In the genomic region with DNA sequence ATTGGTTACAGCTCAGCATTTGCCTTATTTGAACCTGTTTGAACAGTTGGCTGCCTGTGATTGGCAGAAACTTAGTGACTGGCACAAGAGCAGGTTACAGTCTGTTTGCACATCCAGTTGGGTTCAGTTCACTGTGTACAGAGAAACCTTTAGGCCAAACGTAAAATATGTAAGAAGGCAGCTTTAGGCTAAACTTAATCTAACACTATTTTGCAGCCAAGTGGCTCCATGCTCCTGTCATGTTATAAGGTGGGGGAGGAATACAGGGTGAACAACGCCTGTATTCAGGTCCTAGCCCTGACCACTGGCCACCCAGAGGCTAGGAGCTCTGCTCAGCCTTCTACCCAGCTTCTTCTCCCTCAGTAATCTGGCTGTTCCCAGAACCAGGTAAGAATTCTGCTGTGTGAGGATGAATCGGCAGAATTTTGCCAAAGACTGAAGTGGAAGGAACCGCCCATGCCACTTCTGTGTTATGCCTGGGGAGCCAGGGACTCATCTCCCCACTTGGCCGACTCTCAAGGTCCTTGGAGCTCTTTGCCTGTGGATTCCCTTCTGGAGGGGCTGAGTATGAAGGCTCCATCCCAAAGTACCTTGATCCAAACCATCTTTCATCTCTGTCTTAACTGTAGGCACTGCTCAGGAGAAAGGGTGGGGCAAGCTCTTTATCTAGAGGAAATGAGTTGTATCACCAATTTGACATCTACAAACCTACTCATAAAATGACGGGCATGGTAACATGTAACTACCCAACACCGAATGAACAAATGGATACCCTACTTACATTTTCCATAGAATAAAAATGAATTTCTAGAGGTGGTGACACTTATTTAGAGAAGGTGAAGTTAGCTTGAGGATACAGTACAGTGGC, we compare ENCODE assay signal across 1 cellular context.
TF ChIP-seq lines count a peak whose summit lies in the region.

No MANE protein-coding gene starts in this region.

TF ChIP-seq in K562, 482 proteins besides CTCF, POLR2A, EP300 and RAD21 (continued from another document and continues in another):
- TF ChIP-seq NR2C1 (IDR thresholded peaks at IDR 0.05), result no peak
- no peak for TF ChIP-seq NR2C1 (tag; IDR thresholded peaks at IDR 0.05)
- TF ChIP-seq TCF3 (CRISPR knock-in tag; IDR thresholded peaks at IDR 0.05), result no peak; the same call in none of the 2 replicates
- no peak for TF ChIP-seq ZNF146 (CRISPR knock-in tag; IDR thresholded peaks at IDR 0.05; ENCODE audit: unreplicated experiment)
- no peak for TF ChIP-seq KDM2B (CRISPR knock-in tag; IDR thresholded peaks at IDR 0.05)
- TF ChIP-seq ZEB2 (IDR thresholded peaks at IDR 0.05), result peak; percentile 93
- TF ChIP-seq FOSL1 (tag; conservative IDR thresholded peaks at IDR 0.05), result no peak; the same call in 1 of the 2 replicates
- no peak for TF ChIP-seq U2AF1 (optimal IDR thresholded peaks at IDR 0.05; ENCODE audit: low read depth, low read length)
- TF ChIP-seq OTX1 (CRISPR knock-in tag; IDR thresholded peaks at IDR 0.05), result peak; percentile 36; the same call in 1 of the 2 replicates
- peak; percentile 83; the same call in 1 of the 2 replicates for TF ChIP-seq BACH1 (tag; IDR thresholded peaks at IDR 0.05)
- TF ChIP-seq CEBPG (CRISPR knock-in tag; IDR thresholded peaks at IDR 0.05), result no peak
- 0 out of 4 replicates have a peak, but pooled peaks of 1 of the 2 experiments have one; percentile 1 for TF ChIP-seq CEBPG (tag; conservative IDR thresholded peaks at IDR 0.05 in 1 of 2, IDR thresholded peaks at IDR 0.05 in 1 of 2)
- TF ChIP-seq, protein P1, sequence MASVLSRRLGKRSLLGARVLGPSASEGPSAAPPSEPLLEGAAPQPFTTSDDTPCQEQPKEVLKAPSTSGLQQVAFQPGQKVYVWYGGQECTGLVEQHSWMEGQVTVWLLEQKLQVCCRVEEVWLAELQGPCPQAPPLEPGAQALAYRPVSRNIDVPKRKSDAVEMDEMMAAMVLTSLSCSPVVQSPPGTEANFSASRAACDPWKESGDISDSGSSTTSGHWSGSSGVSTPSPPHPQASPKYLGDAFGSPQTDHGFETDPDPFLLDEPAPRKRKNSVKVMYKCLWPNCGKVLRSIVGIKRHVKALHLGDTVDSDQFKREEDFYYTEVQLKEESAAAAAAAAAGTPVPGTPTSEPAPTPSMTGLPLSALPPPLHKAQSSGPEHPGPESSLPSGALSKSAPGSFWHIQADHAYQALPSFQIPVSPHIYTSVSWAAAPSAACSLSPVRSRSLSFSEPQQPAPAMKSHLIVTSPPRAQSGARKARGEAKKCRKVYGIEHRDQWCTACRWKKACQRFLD (CRISPR knock-in tag; IDR thresholded peaks at IDR 0.05), result peak; percentile 18; the same call in 1 of the 2 replicates
- TF ChIP-seq HNRNPUL1 (IDR thresholded peaks at IDR 0.05; ENCODE audit: low read length), result 0 out of 2 replicates have a peak, but pooled peaks have one; percentile 69
- TF ChIP-seq LCOR (CRISPR knock-in tag; IDR thresholded peaks at IDR 0.05), result 0 out of 2 replicates have a peak, but pooled peaks have one; percentile 17
- TF ChIP-seq CHD4 (IDR thresholded peaks at IDR 0.05; ENCODE audit: insufficient read depth, insufficient replicate concordance, low read depth, low read length, poor library complexity, severe bottlenecking), result peak; percentile 55
- TF ChIP-seq PTRF (tag; IDR thresholded peaks at IDR 0.05), result no peak
- no peak for TF ChIP-seq HNRNPH1 (optimal IDR thresholded peaks at IDR 0.05; ENCODE audit: low read depth, low read length)
- TF ChIP-seq, protein P2, sequence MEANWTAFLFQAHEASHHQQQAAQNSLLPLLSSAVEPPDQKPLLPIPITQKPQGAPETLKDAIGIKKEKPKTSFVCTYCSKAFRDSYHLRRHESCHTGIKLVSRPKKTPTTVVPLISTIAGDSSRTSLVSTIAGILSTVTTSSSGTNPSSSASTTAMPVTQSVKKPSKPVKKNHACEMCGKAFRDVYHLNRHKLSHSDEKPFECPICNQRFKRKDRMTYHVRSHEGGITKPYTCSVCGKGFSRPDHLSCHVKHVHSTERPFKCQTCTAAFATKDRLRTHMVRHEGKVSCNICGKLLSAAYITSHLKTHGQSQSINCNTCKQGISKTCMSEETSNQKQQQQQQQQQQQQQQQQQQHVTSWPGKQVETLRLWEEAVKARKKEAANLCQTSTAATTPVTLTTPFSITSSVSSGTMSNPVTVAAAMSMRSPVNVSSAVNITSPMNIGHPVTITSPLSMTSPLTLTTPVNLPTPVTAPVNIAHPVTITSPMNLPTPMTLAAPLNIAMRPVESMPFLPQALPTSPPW (CRISPR knock-in tag; IDR thresholded peaks at IDR 0.05), result peak; percentile 34; the same call in 1 of the 2 replicates
- no peak for TF ChIP-seq DACH1 (IDR thresholded peaks at IDR 0.05; ENCODE audit: partially characterized antibody)
- no peak for TF ChIP-seq ATF1 (CRISPR knock-in tag; IDR thresholded peaks at IDR 0.05)
- TF ChIP-seq ATF1 (tag; IDR thresholded peaks at IDR 0.05), result peak; percentile 55
- TF ChIP-seq, protein P3, sequence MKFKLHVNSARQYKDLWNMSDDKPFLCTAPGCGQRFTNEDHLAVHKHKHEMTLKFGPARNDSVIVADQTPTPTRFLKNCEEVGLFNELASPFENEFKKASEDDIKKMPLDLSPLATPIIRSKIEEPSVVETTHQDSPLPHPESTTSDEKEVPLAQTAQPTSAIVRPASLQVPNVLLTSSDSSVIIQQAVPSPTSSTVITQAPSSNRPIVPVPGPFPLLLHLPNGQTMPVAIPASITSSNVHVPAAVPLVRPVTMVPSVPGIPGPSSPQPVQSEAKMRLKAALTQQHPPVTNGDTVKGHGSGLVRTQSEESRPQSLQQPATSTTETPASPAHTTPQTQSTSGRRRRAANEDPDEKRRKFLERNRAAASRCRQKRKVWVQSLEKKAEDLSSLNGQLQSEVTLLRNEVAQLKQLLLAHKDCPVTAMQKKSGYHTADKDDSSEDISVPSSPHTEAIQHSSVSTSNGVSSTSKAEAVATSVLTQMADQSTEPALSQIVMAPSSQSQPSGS (CRISPR knock-in tag; IDR thresholded peaks at IDR 0.05), result no peak
- TF ChIP-seq ZNF217 (CRISPR knock-in tag; IDR thresholded peaks at IDR 0.05), result no peak
- TF ChIP-seq, protein P4, sequence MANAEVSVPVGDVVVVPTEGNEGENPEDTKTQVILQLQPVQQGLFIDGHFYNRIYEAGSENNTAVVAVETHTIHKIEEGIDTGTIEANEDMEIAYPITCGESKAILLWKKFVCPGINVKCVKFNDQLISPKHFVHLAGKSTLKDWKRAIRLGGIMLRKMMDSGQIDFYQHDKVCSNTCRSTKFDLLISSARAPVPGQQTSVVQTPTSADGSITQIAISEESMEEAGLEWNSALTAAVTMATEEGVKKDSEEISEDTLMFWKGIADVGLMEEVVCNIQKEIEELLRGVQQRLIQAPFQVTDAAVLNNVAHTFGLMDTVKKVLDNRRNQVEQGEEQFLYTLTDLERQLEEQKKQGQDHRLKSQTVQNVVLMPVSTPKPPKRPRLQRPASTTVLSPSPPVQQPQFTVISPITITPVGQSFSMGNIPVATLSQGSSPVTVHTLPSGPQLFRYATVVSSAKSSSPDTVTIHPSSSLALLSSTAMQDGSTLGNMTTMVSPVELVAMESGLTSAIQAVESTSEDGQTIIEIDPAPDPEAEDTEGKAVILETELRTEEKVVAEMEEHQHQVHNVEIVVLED (CRISPR knock-in tag; IDR thresholded peaks at IDR 0.05), result no peak
- TF ChIP-seq ARNT (IDR thresholded peaks at IDR 0.05), result 0 out of 4 replicates have a peak, but pooled peaks of 1 of the 2 experiments have one; percentile 32
- peak; percentile 88; the same call in 1 of the 2 replicates for TF ChIP-seq HDAC2 (IDR thresholded peaks at IDR 0.05)
- no peak for TF ChIP-seq MITF (IDR thresholded peaks at IDR 0.05)
- no peak for TF ChIP-seq ZNF282 (CRISPR knock-in tag; IDR thresholded peaks at IDR 0.05)
- TF ChIP-seq, protein P5, sequence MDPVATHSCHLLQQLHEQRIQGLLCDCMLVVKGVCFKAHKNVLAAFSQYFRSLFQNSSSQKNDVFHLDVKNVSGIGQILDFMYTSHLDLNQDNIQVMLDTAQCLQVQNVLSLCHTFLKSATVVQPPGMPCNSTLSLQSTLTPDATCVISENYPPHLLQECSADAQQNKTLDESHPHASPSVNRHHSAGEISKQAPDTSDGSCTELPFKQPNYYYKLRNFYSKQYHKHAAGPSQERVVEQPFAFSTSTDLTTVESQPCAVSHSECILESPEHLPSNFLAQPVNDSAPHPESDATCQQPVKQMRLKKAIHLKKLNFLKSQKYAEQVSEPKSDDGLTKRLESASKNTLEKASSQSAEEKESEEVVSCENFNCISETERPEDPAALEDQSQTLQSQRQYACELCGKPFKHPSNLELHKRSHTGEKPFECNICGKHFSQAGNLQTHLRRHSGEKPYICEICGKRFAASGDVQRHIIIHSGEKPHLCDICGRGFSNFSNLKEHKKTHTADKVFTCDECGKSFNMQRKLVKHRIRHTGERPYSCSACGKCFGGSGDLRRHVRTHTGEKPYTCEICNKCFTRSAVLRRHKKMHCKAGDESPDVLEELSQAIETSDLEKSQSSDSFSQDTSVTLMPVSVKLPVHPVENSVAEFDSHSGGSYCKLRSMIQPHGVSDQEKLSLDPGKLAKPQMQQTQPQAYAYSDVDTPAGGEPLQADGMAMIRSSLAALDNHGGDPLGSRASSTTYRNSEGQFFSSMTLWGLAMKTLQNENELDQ (CRISPR knock-in tag; IDR thresholded peaks at IDR 0.05; ENCODE audit: borderline replicate concordance), result no peak
- TF ChIP-seq POLR2G (IDR thresholded peaks at IDR 0.05; ENCODE audit: low read depth, low read length), result 0 out of 2 replicates have a peak, but pooled peaks have one; percentile 19
- TF ChIP-seq POLR2AphosphoS5 (IDR thresholded peaks at IDR 0.05; ENCODE audit: control insufficient read depth, insufficient read depth, low read depth, low read length), result 0 out of 2 replicates have a peak, but pooled peaks have one; percentile 29
- peak; percentile 4 for TF ChIP-seq JUND (IDR thresholded peaks at IDR 0.05; ENCODE audit: borderline replicate concordance, low read depth, low read length)
- TF ChIP-seq JUND (tag; IDR thresholded peaks at IDR 0.05; ENCODE audit: borderline replicate concordance, low read depth, low read length), result no peak; the same call in 1 of the 3 replicates
- TF ChIP-seq RBM39 (optimal IDR thresholded peaks at IDR 0.05; ENCODE audit: low read depth, low read length), result no peak
- TF ChIP-seq DEAF1 (CRISPR knock-in tag; IDR thresholded peaks at IDR 0.05), result peak; percentile 26; the same call in 1 of the 2 replicates
- TF ChIP-seq PHF21A (IDR thresholded peaks at IDR 0.05; ENCODE audit: borderline replicate concordance, low read depth), result no peak
- no peak for TF ChIP-seq HDGF (IDR thresholded peaks at IDR 0.05)
- no peak for TF ChIP-seq TAF15 (IDR thresholded peaks at IDR 0.05; ENCODE audit: low read depth, low read length)
- TF ChIP-seq ZNF561 (CRISPR knock-in tag; conservative IDR thresholded peaks at IDR 0.05), result no peak
- TF ChIP-seq ELF2 (CRISPR knock-in tag; IDR thresholded peaks at IDR 0.05), result peak; percentile 66; the same call in 1 of the 2 replicates
- TF ChIP-seq, protein P6, sequence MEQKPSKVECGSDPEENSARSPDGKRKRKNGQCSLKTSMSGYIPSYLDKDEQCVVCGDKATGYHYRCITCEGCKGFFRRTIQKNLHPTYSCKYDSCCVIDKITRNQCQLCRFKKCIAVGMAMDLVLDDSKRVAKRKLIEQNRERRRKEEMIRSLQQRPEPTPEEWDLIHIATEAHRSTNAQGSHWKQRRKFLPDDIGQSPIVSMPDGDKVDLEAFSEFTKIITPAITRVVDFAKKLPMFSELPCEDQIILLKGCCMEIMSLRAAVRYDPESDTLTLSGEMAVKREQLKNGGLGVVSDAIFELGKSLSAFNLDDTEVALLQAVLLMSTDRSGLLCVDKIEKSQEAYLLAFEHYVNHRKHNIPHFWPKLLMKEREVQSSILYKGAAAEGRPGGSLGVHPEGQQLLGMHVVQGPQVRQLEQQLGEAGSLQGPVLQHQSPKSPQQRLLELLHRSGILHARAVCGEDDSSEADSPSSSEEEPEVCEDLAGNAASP (IDR thresholded peaks at IDR 0.05), result no peak
- TF ChIP-seq ZNF277 (CRISPR knock-in tag; IDR thresholded peaks at IDR 0.05; ENCODE audit: borderline replicate concordance), result no peak
